ENCODE assay signal across 8 cellular contexts in genomic region chr19:40055832-40056504, GRCh38. TPM values are rescaled to one million over a fixed set of nuclear protein-coding genes. Genes with fewer than 3 reads are reported as not detected.
DNase-seq lines count a peak whose midpoint lies in the region; ATAC-seq and TF ChIP-seq lines count a peak whose summit lies in the region.

TSS of gene ZNF780B (minus strand) at chr19:40056231. CDS start at chr19:40050332, 5,899 bp downstream.

- DNase-seq in Daoy (ENCODE audit: low read depth) (peak; percentile 69), HCEC 1CT (peak; percentile 64), NCI-H1048 (lab: John Stamatoyannopoulos, UW) (peak; percentile 9), SW480 (ENCODE audit: low spot score) (peak; percentile 80), left cardiac atrium (peak; percentile 70), posterior cingulate gyrus (peak; percentile 65 to 96 (median 85)), type B pancreatic cell (ENCODE audit: extremely low spot score, unreplicated experiment) (peak; percentile 71)
- peak; percentile 29 for DNase-seq in activated naive CD8-positive, alpha-beta T cell treated with anti-CD3 and anti-CD28 coated beads, Interleukin-2, amount 50 U/mL, for 16 hours (ENCODE audit: low read depth, low spot score)

- peak within 1 kb of the TSS; percentile 87 for H3K27ac Mint-ChIP-seq in type B pancreatic cell

- H3K4me3 Mint-ChIP-seq in type B pancreatic cell, result peak within 1 kb of the TSS; percentile 100

- peaks cover 32% of the 10 kb centered on the region for H3K36me3 Mint-ChIP-seq in type B pancreatic cell

- peaks cover 35% of the 10 kb centered on the region for H3K4me1 Mint-ChIP-seq in type B pancreatic cell (ENCODE audit: unreplicated experiment)

- intact Hi-C loops in left cardiac atrium (cut with DNase I), result no loop called here
- intact Hi-C loops in posterior cingulate gyrus (cut with DNase I), result no loop called here

- no peaks in the 10 kb centered on the region for H3K27me3 Mint-ChIP-seq in type B pancreatic cell

- peak; percentile 96 to 98 for ATAC-seq in left cardiac atrium

- peaks cover 34% of the 10 kb centered on the region for H3K9me3 Mint-ChIP-seq in type B pancreatic cell

- no peak for TF ChIP-seq CTCF in type B pancreatic cell (conservative IDR thresholded peaks at IDR 0.05)

RNA-seq across cellular contexts. Expression of gene ZNF780B, which starts in this region (rescaled TPM):
- 4.9 and 20.8 TPM in 2 replicates for total RNA-seq in Daoy (2014; rRNA removed; shearing (Covaris generic))
- total RNA-seq in left cardiac atrium, result 10 to 100 TPM; 27.6 to 28.3 TPM
- 33.0 and 38.8 TPM in 2 replicates for total RNA-seq in type B pancreatic cell (ENCODE audit: low replicate concordance)

Comparison
In these comparisons a context has a peak if more than half of its experiments do, and no peak if none do; other contexts are left out.
1. Peak in every context shown above with its lines: DNase-seq and ATAC-seq.
2. DNase-seq: peak in every context shown above with its lines; median percentile 85 in posterior cingulate gyrus; 80 in SW480; 71 in type B pancreatic cell; 70 in left cardiac atrium; 69 in Daoy; 64 in HCEC 1CT; 29 in activated naive CD8-positive, alpha-beta T cell treated with anti-CD3 and anti-CD28 coated beads, Interleukin-2, amount 50 U/mL, for 16 hours; 9 in NCI-H1048.